22 cellular contexts compared by ENCODE assay signal in genomic region chr12:93827669-93828068, GRCh38.
DNase-seq lines count a peak whose midpoint lies in the region; ATAC-seq and TF ChIP-seq lines count a peak whose summit lies in the region.
"Had no signal": no experiment of that assay in that cellular context is flagged by ENCODE, and none has a peak within 500 bp of the region (broad histone marks: within the 10 kb centered on the region; RNA-seq: fewer than 3 reads in every experiment).

No MANE protein-coding gene starts in this region.

- H2AFZ ChIP-seq in mammary epithelial cell (ENCODE audit: low read depth, low read length) (no peak overlapping the region), PC-3 (ENCODE audit: low read length) (no peak overlapping the region)

- H3K9ac ChIP-seq in mammary epithelial cell (ENCODE audit: insufficient read depth, low read length) (no peak overlapping the region), PC-3 (ENCODE audit: low read length) (no peak overlapping the region)

- no peak overlapping the region for H3K4me2 ChIP-seq in mammary epithelial cell (ENCODE audit: insufficient read depth, low read depth, low read length)
- H3K4me2 ChIP-seq in PC-3 (ENCODE audit: low read length): peak overlapping the region; percentile 42; the same call in 1 of the 2 replicates

- TF ChIP-seq CTCF in mammary epithelial cell (conservative IDR thresholded peaks at IDR 0.05 in 1 of 2, IDR thresholded peaks at IDR 0.05 in 1 of 2; ENCODE audit: extremely low read depth in 1 of 2, insufficient read depth in 1 of 2, low read depth in 1 of 2, low read length in 2 of 2): no peak
- no peak for TF ChIP-seq CTCF in MCF 10A (IDR thresholded peaks at IDR 0.05; ENCODE audit: unreplicated experiment)
- no peak for TF ChIP-seq CTCF in PC-3 (conservative IDR thresholded peaks at IDR 0.05; ENCODE audit: low read depth, low read length)

- H3K27me3 Mint-ChIP-seq in MCF 10A (ENCODE audit: insufficient read depth, unreplicated experiment): no peaks in the 10 kb centered on the region

- H3K9me2 ChIP-seq in PC-3 (replicated peaks; ENCODE audit: low read length): no peaks in the 10 kb centered on the region

- H3K4me3 ChIP-seq in mammary epithelial cell (replicated peaks in 1 of 3; ENCODE audit: insufficient read depth in 1 of 3, low read depth in 2 of 3, low read length in 3 of 3) (no peak overlapping the region), PC-3 (ENCODE audit: low read length) (no peak overlapping the region)

- BruUV-seq in mammary epithelial cell (replicated peaks; lab: Mats Ljungman, UMichigan) (no TSS peak), MCF 10A (replicated peaks; lab: Mats Ljungman, UMichigan) (no TSS peak), PC-3 (replicated peaks; lab: Mats Ljungman, UMichigan) (no TSS peak)

- H3K9me3 ChIP-seq in mammary epithelial cell (replicated peaks; ENCODE audit: insufficient read depth, low read length): no peaks in the 10 kb centered on the region
- H3K9me3 ChIP-seq in PC-3 (ENCODE audit: low read length): no peaks in the 10 kb centered on the region
- H3K9me3 ChIP-seq: BE2C had no signal

- no peaks in the 10 kb centered on the region for H3K4me1 Mint-ChIP-seq in MCF 10A (ENCODE audit: insufficient read depth, unreplicated experiment)

- H3K4me3 Mint-ChIP-seq in MCF 10A (ENCODE audit: unreplicated experiment): no peak overlapping the region
- H3K4me3 Mint-ChIP-seq: CD14-positive monocyte had no signal

- H3K27ac ChIP-seq in mammary epithelial cell (ENCODE audit: insufficient read depth, low read depth, low read length) (no peak overlapping the region), PC-3 (ENCODE audit: low read length) (no peak overlapping the region)
- H3K27ac ChIP-seq: 22Rv1, HL-60, RWPE1 had no signal

- no peak; the same call in 1 of the 2 replicates for ATAC-seq in PC-3
- ATAC-seq in HG02981 (IDR thresholded peaks at IDR 0.05; ENCODE audit: unreplicated experiment): no peak
- ATAC-seq: Panc1 had no signal

- POLR2A ChIA-PET in MCF 10A (lab: Yijun Ruan, JAX): interaction anchor here (0.5 kb wide), 1 partner anchor 914 kb away, joined by 3 read pairs; no protein-coding TSS in a partner anchor
- POLR2A ChIA-PET in PC-3 (lab: Charles Lee; ENCODE audit: unreplicated experiment): no interaction called here

- no peaks in the 10 kb centered on the region for H3K9me3 Mint-ChIP-seq in MCF 10A (ENCODE audit: unreplicated experiment)
- H3K9me3 Mint-ChIP-seq: CD14-positive monocyte had no signal

- 53% methylated on average over 2 of the region's 2 CpGs for WGBS in mammary epithelial cell (ENCODE audit: low coverage, missing lambda C conversion rate)

- H3K27ac Mint-ChIP-seq in MCF 10A (ENCODE audit: low read depth, unreplicated experiment): no peak overlapping the region
- H3K27ac Mint-ChIP-seq: CD14-positive monocyte had no signal

- no peaks in the 10 kb centered on the region for H3F3A ChIP-seq in PC-3 (ENCODE audit: low read length, unreplicated experiment)

- DNase-seq in DMS53 (lab: John Stamatoyannopoulos, UW) (peak; percentile 20), DMS53 treated with DMSO at 0.1 percent for 48 hours (lab: John Stamatoyannopoulos, UW; ENCODE audit: unreplicated experiment) (no peak), mammary epithelial cell (peak; percentile 16), MCF 10A (ENCODE audit: unreplicated experiment) (no peak), PC-3 (peak; percentile 57), SKM-1 (lab: John Stamatoyannopoulos, UW; ENCODE audit: unreplicated experiment) (no peak)
- DNase-seq: BE2C, Calu3, HCEC 1CT, NCI-H1105 treated with DMSO at 0.1 percent for 48 hours, NCI-H1694, NCI-H226, NCI-H526, NCI-H82, SHP77, T-helper 1 cell had no signal

- H3K79me2 ChIP-seq in mammary epithelial cell (ENCODE audit: insufficient read depth, low read length): no peaks in the 10 kb centered on the region
- H3K79me2 ChIP-seq in PC-3 (ENCODE audit: low read length): no peaks in the 10 kb centered on the region

- intact Hi-C loops in mammary epithelial cell (cut with micrococcal nuclease): no loop called here
- intact Hi-C loops in MCF 10A (cut with micrococcal nuclease): no loop called here
- intact Hi-C loops in PC-3 (cut with micrococcal nuclease): no loop called here

- no peaks in the 10 kb centered on the region for H3K36me3 Mint-ChIP-seq in MCF 10A (ENCODE audit: insufficient read depth, unreplicated experiment)
- H3K36me3 Mint-ChIP-seq: CD14-positive monocyte had no signal

- H3K27me3 ChIP-seq in mammary epithelial cell (ENCODE audit: insufficient read depth, low read length) (no peaks in the 10 kb centered on the region), PC-3 (ENCODE audit: low read length) (no peaks in the 10 kb centered on the region)
- H3K27me3 ChIP-seq: BE2C had no signal

- in situ Hi-C loops in mammary epithelial cell (cut with MboI; ENCODE audit: low sequenced_read_pairs in 2 of 2): no loop called here

- no peaks in the 10 kb centered on the region for H3K36me3 ChIP-seq in mammary epithelial cell (ENCODE audit: insufficient read depth, low read length)
- no peaks in the 10 kb centered on the region for H3K36me3 ChIP-seq in PC-3 (ENCODE audit: low read depth, low read length)
- H3K36me3 ChIP-seq: BE2C had no signal

- H3K4me1 ChIP-seq in mammary epithelial cell (ENCODE audit: insufficient read depth, low read length) (no peaks in the 10 kb centered on the region), PC-3 (ENCODE audit: insufficient read depth, low read length) (peaks cover 10% of the 10 kb centered on the region; the same call in 1 of the 2 replicates)
- H3K4me1 ChIP-seq: BE2C had no signal

- no peaks in the 10 kb centered on the region for H4K20me1 ChIP-seq in mammary epithelial cell (ENCODE audit: insufficient read depth, low read length)
- no peaks in the 10 kb centered on the region for H4K20me1 ChIP-seq in PC-3 (ENCODE audit: low read length)

- dilution Hi-C loops in mammary epithelial cell (cut with HindIII; ENCODE audit: low sequenced_read_pairs): no loop called here

- CTCF ChIA-PET in mammary epithelial cell (lab: Charles Lee; ENCODE audit: low non-redundant PET) (no interaction called here), MCF 10A (lab: Yijun Ruan, JAX) (no interaction called here), PC-3 (lab: Charles Lee) (no interaction called here)

Comparison
In these comparisons a context has a peak if more than half of its experiments do, and no peak if none do; other contexts are left out.
1. DNase-seq: peak in DMS53 (single experiment), mammary epithelial cell (single experiment) and PC-3 (single experiment); none in DMS53 treated with DMSO at 0.1 percent for 48 hours (single experiment), MCF 10A (single experiment) and SKM-1 (single experiment).